Comparison of ENCODE assay signal across 13 cellular contexts in the genomic region with DNA sequence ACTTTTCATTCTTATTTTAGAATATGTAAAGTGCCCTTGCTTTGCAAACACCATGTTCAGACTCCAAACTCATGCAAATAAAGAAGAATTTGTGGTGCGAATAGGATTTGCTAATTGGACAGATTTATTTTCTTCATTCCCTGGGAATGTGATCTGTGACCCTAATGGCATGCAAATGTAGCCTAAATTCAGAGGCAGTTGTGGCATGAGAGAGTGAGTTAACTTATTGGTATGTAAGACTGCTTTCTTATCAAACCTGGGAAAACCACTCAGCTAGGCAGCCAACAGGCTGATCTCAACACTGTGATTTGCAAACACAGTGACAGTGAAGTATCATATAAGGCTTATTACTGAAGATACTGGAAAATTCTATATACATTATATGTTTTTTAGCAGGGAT. TPM values are rescaled to one million over a fixed set of nuclear protein-coding genes. Genes with fewer than 3 reads are reported as not detected.
DNase-seq lines count a peak whose midpoint lies in the region; FAIRE-seq and TF ChIP-seq lines count a peak whose summit lies in the region.
"Had no signal": no experiment of that assay in that cellular context is flagged by ENCODE, and none has a peak within 500 bp of the region (broad histone marks: within the 10 kb centered on the region; RNA-seq: fewer than 3 reads in every experiment).

No MANE protein-coding gene starts in this region.

- H3K9me3 ChIP-seq in HUES48 (ENCODE audit: control insufficient read depth, insufficient read depth, low read length), result no peaks in the 10 kb centered on the region
- no peaks in the 10 kb centered on the region for H3K9me3 ChIP-seq in kidney (ENCODE audit: control insufficient read depth in 1 of 2, low read length in 2 of 2)

- H3K4me1 ChIP-seq in HUES48 (ENCODE audit: control insufficient read depth, insufficient read depth, low read length) (peaks cover 51% of the 10 kb centered on the region), kidney (ENCODE audit: control insufficient read depth in 1 of 2, insufficient read depth in 1 of 2, low read depth in 1 of 2, low read length in 2 of 2) (peaks cover 0 to 2% of the 10 kb centered on the region in 2 donors)

- H3K36me3 ChIP-seq in HUES48 (ENCODE audit: control insufficient read depth, insufficient read depth, low read length) (no peaks in the 10 kb centered on the region), kidney (ENCODE audit: control insufficient read depth in 1 of 2, insufficient read depth in 2 of 2, low read length in 2 of 2) (no peaks in the 10 kb centered on the region)

- H3K27me3 Mint-ChIP-seq in chondrocyte (ENCODE audit: low read depth), result no peaks in the 10 kb centered on the region
- H3K27me3 Mint-ChIP-seq in activated naive CD4-positive, alpha-beta T cell treated with anti-CD3 and anti-CD28 coated beads for 36 hours (ENCODE audit: low read depth), result no peaks in the 10 kb centered on the region

- H3K27me3 ChIP-seq in HUES48 (ENCODE audit: control insufficient read depth, insufficient read depth, low read length), result no peaks in the 10 kb centered on the region

- no peak overlapping the region for H3K4me3 Mint-ChIP-seq in chondrocyte (ENCODE audit: unreplicated experiment)
- no peak overlapping the region for H3K4me3 Mint-ChIP-seq in activated naive CD4-positive, alpha-beta T cell treated with anti-CD3 and anti-CD28 coated beads for 36 hours

- no peak for FAIRE-seq in kidney (lab: Jason Lieb, UNC)

- peak overlapping the region; percentile 49 for H3K27ac Mint-ChIP-seq in chondrocyte (ENCODE audit: unreplicated experiment)
- H3K27ac Mint-ChIP-seq in activated naive CD4-positive, alpha-beta T cell treated with anti-CD3 and anti-CD28 coated beads for 36 hours, result no peak overlapping the region

- H3K4me1 Mint-ChIP-seq in chondrocyte (ENCODE audit: low read depth), result peaks cover 32% of the 10 kb centered on the region
- H3K4me1 Mint-ChIP-seq in activated naive CD4-positive, alpha-beta T cell treated with anti-CD3 and anti-CD28 coated beads for 36 hours (ENCODE audit: low read depth), result no peaks in the 10 kb centered on the region

- H3K4me3 ChIP-seq in HUES48 (ENCODE audit: low read depth, low read length) (no peak overlapping the region), kidney (ENCODE audit: low read length in 2 of 2) (no peak overlapping the region)

- H3K27ac ChIP-seq in HUES48 (ENCODE audit: low read depth, low read length) (peak overlapping the region; percentile 56), kidney (ENCODE audit: low read depth in 2 of 2, low read length in 2 of 2) (no peak overlapping the region)
- H3K27ac ChIP-seq: C4-2B had no signal

- intact Hi-C loops in kidney (cut with DNase I), result no loop called here
- intact Hi-C loops in activated naive CD4-positive, alpha-beta T cell treated with anti-CD3 and anti-CD28 coated beads for 36 hours (cut with micrococcal nuclease), result no loop called here

- peak; percentile 62 for DNase-seq in AG08396 (ENCODE audit: low spot score)
- DNase-seq in chondrocyte (ENCODE audit: low spot score), result no peak
- DNase-seq in kidney tubule cell (ENCODE audit: low spot score), result peak; percentile 90
- no peak for DNase-seq in HT-29 (ENCODE audit: low spot score)
- DNase-seq in kidney, result no peak
- DNase-seq in activated naive CD4-positive, alpha-beta T cell treated with anti-CD3 and anti-CD28 coated beads for 36 hours, result no peak
- DNase-seq in stimulated activated CD4-positive, alpha-beta T cell treated with anti-CD3 and anti-CD28 coated beads, Interleukin-4, amount 100 ng/mL, for 4 hours, result no peak
- DNase-seq: activated CD4-positive, alpha-beta T cell treated with anti-CD3 and anti-CD28 coated beads for 4 hours; activated naive CD4-positive, alpha-beta T cell treated with Interleukin-2 at 50 U/mL for 16 hours; midbrain; NCI-H2227 treated with DMSO at 0.1 percent for 48 hours had no signal

- H3K9me3 Mint-ChIP-seq in chondrocyte (ENCODE audit: low read depth), result peaks cover 4% of the 10 kb centered on the region
- no peaks in the 10 kb centered on the region for H3K9me3 Mint-ChIP-seq in activated naive CD4-positive, alpha-beta T cell treated with anti-CD3 and anti-CD28 coated beads for 36 hours

- H3K9ac ChIP-seq in HUES48 (ENCODE audit: low read depth, low read length), result no peak overlapping the region
- H3K9ac ChIP-seq in kidney (ENCODE audit: low read length in 2 of 2), result no peak overlapping the region

- CTCF ChIA-PET in activated naive CD4-positive, alpha-beta T cell treated with anti-CD3 and anti-CD28 coated beads for 36 hours (lab: Charles Lee), result no interaction called here

- H3K36me3 Mint-ChIP-seq in chondrocyte (ENCODE audit: low read depth), result no peaks in the 10 kb centered on the region
- H3K36me3 Mint-ChIP-seq in activated naive CD4-positive, alpha-beta T cell treated with anti-CD3 and anti-CD28 coated beads for 36 hours (ENCODE audit: low read depth), result no peaks in the 10 kb centered on the region

- no peak for TF ChIP-seq CTCF in chondrocyte (IDR thresholded peaks at IDR 0.05)
- no peak for TF ChIP-seq CTCF in kidney (IDR thresholded peaks at IDR 0.05; ENCODE audit: borderline replicate concordance, extremely low read depth, insufficient read depth)

RNA-seq across cellular contexts. Expression of a gene that starts 10.0 kb away (rescaled TPM):
- total RNA-seq in chondrocyte (not detected in 3 replicates), kidney (not detected)
- not detected in 2 replicates for total RNA-seq in HT-29 (2014; rRNA removed; shearing (Covaris generic))
- polyA plus RNA-seq in kidney (ENCODE audit: insufficient read depth, low read depth, low replicate concordance), result 0.88 TPM
- total RNA-seq in activated naive CD4-positive, alpha-beta T cell treated with anti-CD3 and anti-CD28 coated beads for 36 hours, result not detected

RNA-seq across cellular contexts. Expression of a gene that starts 10.1 kb away (rescaled TPM):
- total RNA-seq in chondrocyte (not detected in 3 replicates), kidney (not detected)
- total RNA-seq in HT-29 (2014; rRNA removed; shearing (Covaris generic)), result not detected in 2 replicates
- polyA plus RNA-seq in kidney (ENCODE audit: insufficient read depth, low read depth, low replicate concordance), result not detected
- not detected for total RNA-seq in activated naive CD4-positive, alpha-beta T cell treated with anti-CD3 and anti-CD28 coated beads for 36 hours

Comparison
In these comparisons a context has a peak if more than half of its experiments do, and no peak if none do; other contexts are left out.
1. DNase-seq: peak in AG08396 (single experiment) and kidney tubule cell (single experiment); none in chondrocyte (single experiment), HT-29 (single experiment), kidney (single experiment), activated naive CD4-positive, alpha-beta T cell treated with anti-CD3 and anti-CD28 coated beads for 36 hours (single experiment) and stimulated activated CD4-positive, alpha-beta T cell treated with anti-CD3 and anti-CD28 coated beads, Interleukin-4, amount 100 ng/mL, for 4 hours (0 of 2).